8 cellular contexts compared by ENCODE assay signal in genomic region chr15:44584162-44584749, GRCh38. TPM values are rescaled to one million over a fixed set of nuclear protein-coding genes. Genes with fewer than 3 reads are reported as not detected.
DNase-seq lines count a peak whose midpoint lies in the region; ATAC-seq and TF ChIP-seq lines count a peak whose summit lies in the region.

No MANE protein-coding gene starts in this region.

- 95% methylated on average over 2 of the region's 5 CpGs for WGBS in SK-N-SH (ENCODE audit: low lambda C conversion rate)
- 76 to 86% (median 82%) methylated on average over 5 of the region's 5 CpGs for WGBS in adrenal gland, 4 donors

- TF ChIP-seq RAD21 in SK-N-SH (IDR thresholded peaks at IDR 0.05; ENCODE audit: low read length) = peak; percentile 24; the same call in 1 of the 2 replicates

- POLR2A ChIA-PET in AG04449 (lab: Yijun Ruan, JAX) = no interaction called here
- POLR2A ChIA-PET in SK-N-SH (lab: Yijun Ruan, JAX) = no interaction called here

- H3K36me3 ChIP-seq in SK-N-SH (replicated peaks in 1 of 2; ENCODE audit: control insufficient read depth in 1 of 2, insufficient read depth in 2 of 2, low read length in 1 of 2) (peaks cover 47 to 74% of the 10 kb centered on the region in 2 experiments), adrenal gland (replicated peaks in 1 of 2) (peaks cover 0 to 60% of the 10 kb centered on the region in 2 donors), tibial artery (peaks cover 67 to 93% (median 77%) of the 10 kb centered on the region in 3 donors)

- H3K4me2 ChIP-seq in SK-N-SH = no peak overlapping the region

- no peaks in the 10 kb centered on the region for H3K9me3 Mint-ChIP-seq in stimulated activated memory B cell treated with anti-CD40 and anti-IgM and Interleukin-4, amounts not matched to agents 10 μg/mL and 1 μg/mL and 100 μg/mL, for 72 hours

- H3K4me3 ChIP-seq in AG04449 (ENCODE audit: low read depth, low read length) (no peak overlapping the region), GM12875 (ENCODE audit: low read depth, low read length) (no peak overlapping the region), SK-N-SH (ENCODE audit: low read depth in 2 of 2, low read length in 1 of 2) (no peak overlapping the region), adrenal gland (no peak overlapping the region), tibial artery (no peak overlapping the region)

- H4K20me1 ChIP-seq in SK-N-SH (ENCODE audit: insufficient read depth) = no peaks in the 10 kb centered on the region

- H3F3A ChIP-seq in SK-N-SH (replicated peaks; ENCODE audit: insufficient read depth) = peaks cover 4% of the 10 kb centered on the region

- H3K4me1 ChIP-seq in SK-N-SH (ENCODE audit: control insufficient read depth in 1 of 2, insufficient read depth in 2 of 2, low read depth in 1 of 2, low read length in 1 of 2) (no peaks in the 10 kb centered on the region), adrenal gland (replicated peaks in 1 of 2) (no peaks in the 10 kb centered on the region), tibial artery (no peaks in the 10 kb centered on the region)

- DNase-seq in AG04449 (ENCODE audit: low read depth, low spot score) (no peak), SK-N-SH (peak; percentile 43), adrenal gland (peak in 6 of 7 donors; percentile 30 to 55 (median 48)), left lobe of liver (ENCODE audit: low spot score) (no peak), globus pallidus (ENCODE audit: low spot score) (no peak), tibial artery (no peak)

- no peak overlapping the region for H3K4me3 Mint-ChIP-seq in stimulated activated memory B cell treated with anti-CD40 and anti-IgM and Interleukin-4, amounts not matched to agents 10 μg/mL and 1 μg/mL and 100 μg/mL, for 72 hours

- no peaks in the 10 kb centered on the region for H3K27me3 Mint-ChIP-seq in stimulated activated memory B cell treated with anti-CD40 and anti-IgM and Interleukin-4, amounts not matched to agents 10 μg/mL and 1 μg/mL and 100 μg/mL, for 72 hours

- H3K9me3 ChIP-seq in SK-N-SH (no peaks in the 10 kb centered on the region), adrenal gland (replicated peaks in 1 of 3) (no peaks in the 10 kb centered on the region), tibial artery (no peaks in the 10 kb centered on the region)

- H3K27ac Mint-ChIP-seq in stimulated activated memory B cell treated with anti-CD40 and anti-IgM and Interleukin-4, amounts not matched to agents 10 μg/mL and 1 μg/mL and 100 μg/mL, for 72 hours = no peak overlapping the region

- intact Hi-C loops in adrenal gland (cut with DNase I) = no loop called here
- intact Hi-C loops in tibial artery (cut with DNase I; ENCODE audit: low total_unique reads) = no loop called here

- H3K27ac ChIP-seq in SK-N-SH (ENCODE audit: low read depth in 2 of 2, low read length in 1 of 2) = no peak overlapping the region
- H3K27ac ChIP-seq in adrenal gland = no peak overlapping the region
- no peak overlapping the region for H3K27ac ChIP-seq in tibial artery

- H3K4me1 Mint-ChIP-seq in stimulated activated memory B cell treated with anti-CD40 and anti-IgM and Interleukin-4, amounts not matched to agents 10 μg/mL and 1 μg/mL and 100 μg/mL, for 72 hours = peaks cover 6% of the 10 kb centered on the region

- TF ChIP-seq EP300 in SK-N-SH (IDR thresholded peaks at IDR 0.05; ENCODE audit: borderline replicate concordance in 1 of 2, low read depth in 1 of 2, low read length in 1 of 2) = no peak

- no peak for TF ChIP-seq POLR2A in adrenal gland (IDR thresholded peaks at IDR 0.05)

- TF ChIP-seq CTCF in AG04449 (IDR thresholded peaks at IDR 0.05; ENCODE audit: insufficient read depth, low read length, missing control alignments) (peak; percentile 50), GM12875 (IDR thresholded peaks at IDR 0.05; ENCODE audit: borderline replicate concordance, insufficient read depth, low read depth, low read length) (peak; percentile 59; the same call in 1 of the 2 replicates), SK-N-SH (IDR thresholded peaks at IDR 0.05) (peak; percentile 56), adrenal gland (IDR thresholded peaks at IDR 0.05) (peak in 3 of 6 experiments; percentile 27 to 44 (median 29)), tibial artery (IDR thresholded peaks at IDR 0.05) (no peak)

- H3K27me3 ChIP-seq in SK-N-SH (ENCODE audit: insufficient read depth) = no peaks in the 10 kb centered on the region
- H3K27me3 ChIP-seq in adrenal gland = no peaks in the 10 kb centered on the region
- no peaks in the 10 kb centered on the region for H3K27me3 ChIP-seq in tibial artery

- H3K9me2 ChIP-seq in SK-N-SH = no peaks in the 10 kb centered on the region

- no peak overlapping the region for H3K9ac ChIP-seq in SK-N-SH

- no peak overlapping the region for H2AFZ ChIP-seq in SK-N-SH (ENCODE audit: low read depth)

- H3K79me2 ChIP-seq in SK-N-SH (ENCODE audit: insufficient read depth) = no peaks in the 10 kb centered on the region

- CTCF ChIA-PET in AG04449 (lab: Yijun Ruan, JAX) (interaction anchor here (0.6 to 4.4 kb wide), 10 partner anchors 9 to 204 kb away, joined by 3 to 42 read pairs (median 3); partner anchors contain the start of gene TRIM69), SK-N-SH (lab: Yijun Ruan, JAX) (interaction anchor here (0.6 to 2.9 kb wide), 11 partner anchors 9 to 269 kb away, joined by 3 to 15 read pairs (median 4); no protein-coding TSS in a partner anchor)

- H3K36me3 Mint-ChIP-seq in stimulated activated memory B cell treated with anti-CD40 and anti-IgM and Interleukin-4, amounts not matched to agents 10 μg/mL and 1 μg/mL and 100 μg/mL, for 72 hours = peaks cover 50% of the 10 kb centered on the region

- ATAC-seq in left lobe of liver = peak; percentile 75
- ATAC-seq in stimulated activated memory B cell treated with anti-CD40 and anti-IgM and Interleukin-4, amounts not matched to agents 10 μg/mL and 1 μg/mL and 100 μg/mL, for 72 hours = peak; percentile 85

TF ChIP-seq in SK-N-SH, 30 proteins besides CTCF, POLR2A, EP300 and RAD21:
- TF ChIP-seq RXRA (IDR thresholded peaks at IDR 0.05; ENCODE audit: borderline replicate concordance, low read depth) = no peak
- TF ChIP-seq SMC3 (IDR thresholded peaks at IDR 0.05; ENCODE audit: low read depth, low read length) = peak; percentile 37; the same call in 1 of the 2 replicates

RNA-seq across cellular contexts. Expression of gene EIF3J, which starts 47.3 kb away (rescaled TPM):
- polyA plus RNA-seq in SK-N-SH (2012; rRNA removed) = 23.8 and 32.0 TPM in 2 replicates
- 35.5 and 45.4 TPM in 2 replicates for polyA plus RNA-seq in SK-N-SH (2012; cell fraction: cytosol; rRNA removed)
- 11.4 and 30.3 TPM in 2 replicates for polyA plus RNA-seq in SK-N-SH (2012; cell fraction: nucleus; rRNA removed)
- 10 to 100 TPM; 21.5 to 97.7 (median 53.8) TPM for total RNA-seq in adrenal gland
- polyA plus RNA-seq in adrenal gland = 100 to 1,000 TPM in 1 of 3 donors, 10 to 100 TPM in 2; 21.4 to 178 (median 26.3) TPM
- total RNA-seq in left lobe of liver = 33.0 TPM

Comparison
In these comparisons a context has a peak if more than half of its experiments do, and no peak if none do; other contexts are left out.
1. DNase-seq: peak in SK-N-SH (single experiment) and adrenal gland (6 of 7); none in AG04449 (single experiment), left lobe of liver (single experiment), globus pallidus (single experiment) and tibial artery (0 of 2).
2. CTCF ChIP-seq: peak in AG04449 (single experiment), GM12875 (single experiment) and SK-N-SH (single experiment); none in tibial artery (0 of 2).